In the genomic region with DNA sequence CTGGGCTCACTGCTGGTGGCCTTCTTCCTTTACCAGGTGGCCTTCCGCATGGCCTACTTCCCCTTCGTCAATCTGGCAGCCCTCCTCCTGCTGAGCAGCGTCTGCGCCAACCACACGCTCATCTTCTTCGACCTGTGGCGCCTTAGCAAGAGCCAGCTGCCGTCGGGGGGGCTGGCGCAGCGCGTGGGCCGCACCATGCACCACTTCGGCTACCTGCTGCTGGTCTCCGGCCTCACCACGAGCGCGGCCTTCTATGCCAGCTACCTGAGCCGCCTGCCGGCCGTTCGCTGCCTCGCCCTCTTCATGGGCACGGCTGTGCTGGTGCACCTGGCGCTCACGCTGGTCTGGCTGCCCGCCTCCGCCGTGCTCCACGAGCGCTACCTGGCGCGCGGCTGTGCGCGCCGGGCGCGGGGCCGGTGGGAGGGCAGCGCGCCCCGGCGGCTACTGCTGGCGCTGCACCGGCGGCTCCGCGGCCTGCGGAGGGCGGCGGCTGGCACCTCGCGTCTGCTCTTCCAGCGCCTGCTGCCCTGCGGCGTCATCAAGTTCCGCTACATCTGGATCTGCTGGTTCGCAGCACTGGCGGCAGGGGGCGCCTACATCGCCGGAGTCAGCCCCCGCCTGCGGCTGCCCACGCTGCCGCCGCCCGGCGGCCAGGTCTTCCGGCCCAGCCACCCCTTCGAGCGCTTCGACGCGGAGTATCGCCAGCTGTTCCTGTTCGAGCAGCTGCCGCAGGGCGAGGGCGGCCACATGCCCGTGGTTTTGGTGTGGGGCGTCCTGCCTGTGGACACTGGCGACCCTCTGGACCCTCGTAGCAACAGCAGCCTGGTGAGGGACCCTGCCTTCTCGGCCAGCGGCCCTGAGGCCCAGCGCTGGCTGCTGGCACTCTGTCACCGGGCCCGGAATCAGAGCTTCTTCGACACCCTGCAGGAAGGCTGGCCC, we compare ENCODE assay signal across 1 cellular context.
TF ChIP-seq lines count a peak whose summit lies in the region.

No MANE protein-coding gene starts in this region.

TF ChIP-seq in GM23338, 12 proteins besides CTCF, POLR2A, EP300 and RAD21:
- TF ChIP-seq ZNF331 (CRISPR knock-in tag; IDR thresholded peaks at IDR 0.05; ENCODE audit: low read depth) = no peak
- TF ChIP-seq NANOG (IDR thresholded peaks at IDR 0.05; ENCODE audit: borderline replicate concordance) = no peak
- no peak for TF ChIP-seq STAT1 (IDR thresholded peaks at IDR 0.05; ENCODE audit: unreplicated experiment)
- peak; percentile 92 for TF ChIP-seq CREB1 (CRISPR knock-in tag; IDR thresholded peaks at IDR 0.05; ENCODE audit: low read depth)
- TF ChIP-seq, protein P1, sequence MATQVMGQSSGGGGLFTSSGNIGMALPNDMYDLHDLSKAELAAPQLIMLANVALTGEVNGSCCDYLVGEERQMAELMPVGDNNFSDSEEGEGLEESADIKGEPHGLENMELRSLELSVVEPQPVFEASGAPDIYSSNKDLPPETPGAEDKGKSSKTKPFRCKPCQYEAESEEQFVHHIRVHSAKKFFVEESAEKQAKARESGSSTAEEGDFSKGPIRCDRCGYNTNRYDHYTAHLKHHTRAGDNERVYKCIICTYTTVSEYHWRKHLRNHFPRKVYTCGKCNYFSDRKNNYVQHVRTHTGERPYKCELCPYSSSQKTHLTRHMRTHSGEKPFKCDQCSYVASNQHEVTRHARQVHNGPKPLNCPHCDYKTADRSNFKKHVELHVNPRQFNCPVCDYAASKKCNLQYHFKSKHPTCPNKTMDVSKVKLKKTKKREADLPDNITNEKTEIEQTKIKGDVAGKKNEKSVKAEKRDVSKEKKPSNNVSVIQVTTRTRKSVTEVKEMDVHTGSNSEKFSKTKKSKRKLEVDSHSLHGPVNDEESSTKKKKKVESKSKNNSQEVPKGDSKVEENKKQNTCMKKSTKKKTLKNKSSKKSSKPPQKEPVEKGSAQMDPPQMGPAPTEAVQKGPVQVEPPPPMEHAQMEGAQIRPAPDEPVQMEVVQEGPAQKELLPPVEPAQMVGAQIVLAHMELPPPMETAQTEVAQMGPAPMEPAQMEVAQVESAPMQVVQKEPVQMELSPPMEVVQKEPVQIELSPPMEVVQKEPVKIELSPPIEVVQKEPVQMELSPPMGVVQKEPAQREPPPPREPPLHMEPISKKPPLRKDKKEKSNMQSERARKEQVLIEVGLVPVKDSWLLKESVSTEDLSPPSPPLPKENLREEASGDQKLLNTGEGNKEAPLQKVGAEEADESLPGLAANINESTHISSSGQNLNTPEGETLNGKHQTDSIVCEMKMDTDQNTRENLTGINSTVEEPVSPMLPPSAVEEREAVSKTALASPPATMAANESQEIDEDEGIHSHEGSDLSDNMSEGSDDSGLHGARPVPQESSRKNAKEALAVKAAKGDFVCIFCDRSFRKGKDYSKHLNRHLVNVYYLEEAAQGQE (IDR thresholded peaks at IDR 0.05; ENCODE audit: unreplicated experiment) = peak; percentile 19
- no peak for TF ChIP-seq EZH2 (IDR thresholded peaks at IDR 0.05; ENCODE audit: low read depth, unreplicated experiment)
- no peak for TF ChIP-seq JUNB (IDR thresholded peaks at IDR 0.05; ENCODE audit: unreplicated experiment)
- no peak for TF ChIP-seq EZH2phosphoT487 (IDR thresholded peaks at IDR 0.05; ENCODE audit: unreplicated experiment)
- no peak for TF ChIP-seq ZNF114 (CRISPR knock-in tag; IDR thresholded peaks at IDR 0.05)
